In the genomic region with DNA sequence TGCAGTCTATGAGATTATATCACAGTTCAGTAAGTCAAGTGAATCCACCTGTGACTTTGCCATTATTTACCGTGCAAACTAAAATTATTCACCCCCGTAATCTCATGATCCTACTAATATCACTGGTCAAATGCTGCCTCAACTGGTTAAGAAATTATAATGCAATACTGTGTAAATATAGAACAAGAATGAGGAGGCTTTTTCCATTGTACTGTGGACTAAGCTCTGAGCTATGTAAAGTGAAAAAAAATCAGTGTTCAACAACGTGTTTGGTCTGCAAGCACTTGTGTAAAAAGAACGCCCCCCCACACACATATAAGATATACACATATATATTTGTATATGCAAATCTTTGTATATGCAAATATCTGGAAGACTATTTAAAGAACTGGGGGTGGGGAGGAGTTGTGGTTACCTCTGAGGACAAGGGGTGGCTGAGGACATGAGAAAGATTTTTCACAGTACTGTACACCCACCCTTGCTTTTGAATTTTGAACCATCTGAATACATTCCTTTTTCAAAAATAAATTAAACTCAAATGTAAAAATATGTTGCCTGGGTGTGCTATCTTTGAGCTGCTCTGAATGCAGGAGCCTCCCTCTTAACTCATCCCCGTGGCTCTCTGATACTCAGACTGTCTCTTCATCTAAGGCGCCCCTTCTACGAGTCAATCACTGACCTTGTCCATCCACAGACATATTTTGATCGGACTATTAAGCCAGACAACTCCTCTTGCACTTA, we compare ENCODE assay signal across 13 cellular contexts.
DNase-seq lines count a peak whose midpoint lies in the region; ATAC-seq lines count a peak whose summit lies in the region.
"Had no signal": no experiment of that assay in that cellular context is flagged by ENCODE, and none has a peak within 500 bp of the region (broad histone marks: within the 10 kb centered on the region; RNA-seq: fewer than 3 reads in every experiment).

No MANE protein-coding gene starts in this region.

- H3K27me3 Mint-ChIP-seq in stimulated activated memory B cell treated with anti-CD40 and anti-IgM and Interleukin-4, amounts not matched to agents 10 μg/mL and 1 μg/mL and 100 μg/mL, for 72 hours, result no peaks in the 10 kb centered on the region
- no peaks in the 10 kb centered on the region for H3K27me3 Mint-ChIP-seq in activated T-cell treated with anti-CD3 and anti-CD28 coated beads, Interleukin-2, amount 50 U/mL, for 24 hours

- H3K27ac ChIP-seq in KOPT-K1 (ENCODE audit: low read depth, low read length, poor library complexity, severe bottlenecking), result peak overlapping the region; percentile 90
- H3K27ac ChIP-seq: transverse colon had no signal

- peak overlapping the region; percentile 61 for H3K27ac Mint-ChIP-seq in stimulated activated memory B cell treated with anti-CD40 and anti-IgM and Interleukin-4, amounts not matched to agents 10 μg/mL and 1 μg/mL and 100 μg/mL, for 72 hours
- no peak overlapping the region for H3K27ac Mint-ChIP-seq in activated T-cell treated with anti-CD3 and anti-CD28 coated beads, Interleukin-2, amount 50 U/mL, for 24 hours

- H3K4me1 Mint-ChIP-seq in stimulated activated memory B cell treated with anti-CD40 and anti-IgM and Interleukin-4, amounts not matched to agents 10 μg/mL and 1 μg/mL and 100 μg/mL, for 72 hours, result peaks cover 47% of the 10 kb centered on the region
- peaks cover 15% of the 10 kb centered on the region for H3K4me1 Mint-ChIP-seq in activated T-cell treated with anti-CD3 and anti-CD28 coated beads, Interleukin-2, amount 50 U/mL, for 24 hours (ENCODE audit: low read depth)

- DNase-seq in activated CD8-positive, alpha-beta memory T cell treated with anti-CD3 and anti-CD28 coated beads, Interleukin-2, amount 50 U/mL, for 48 hours, result peak; percentile 7
- no peak for DNase-seq in activated CD8-positive, alpha-beta memory T cell treated with anti-CD3 and anti-CD28 coated beads for 24 hours
- DNase-seq in dedifferentiated amniotic fluid mesenchymal stem cell (ENCODE audit: extremely low spot score) (peak; percentile 38), NCI-H446 (lab: John Stamatoyannopoulos, UW) (no peak)
- DNase-seq in activated T-cell treated with anti-CD3 and anti-CD28 coated beads, Interleukin-2, amount 50 U/mL, for 24 hours, result no peak
- DNase-seq in stimulated activated CD4-positive, alpha-beta T cell treated with anti-CD3 and anti-CD28 coated beads, Interleukin-1b, Interleukin-23, amount 100 ng/mL, for 48 hours, result no peak
- DNase-seq: activated CD4-positive, CD25-positive, alpha-beta regulatory T cell treated with anti-CD3 and anti-CD28 coated beads, Interleukin-2, amount 50 U/mL, for 72 hours; effector memory CD4-positive, alpha-beta T cell; KBM-7; NCI-H1930; transverse colon had no signal

- no peaks in the 10 kb centered on the region for H3K36me3 Mint-ChIP-seq in stimulated activated memory B cell treated with anti-CD40 and anti-IgM and Interleukin-4, amounts not matched to agents 10 μg/mL and 1 μg/mL and 100 μg/mL, for 72 hours
- H3K36me3 Mint-ChIP-seq in activated T-cell treated with anti-CD3 and anti-CD28 coated beads, Interleukin-2, amount 50 U/mL, for 24 hours (ENCODE audit: low read depth), result no peaks in the 10 kb centered on the region

- H3K9me3 Mint-ChIP-seq in stimulated activated memory B cell treated with anti-CD40 and anti-IgM and Interleukin-4, amounts not matched to agents 10 μg/mL and 1 μg/mL and 100 μg/mL, for 72 hours, result no peaks in the 10 kb centered on the region
- no peaks in the 10 kb centered on the region for H3K9me3 Mint-ChIP-seq in activated T-cell treated with anti-CD3 and anti-CD28 coated beads, Interleukin-2, amount 50 U/mL, for 24 hours

- no peaks in the 10 kb centered on the region for H3K9me3 ChIP-seq in KOPT-K1 (ENCODE audit: insufficient read depth, low read length, poor library complexity, severe bottlenecking)
- H3K9me3 ChIP-seq: transverse colon had no signal

- ATAC-seq in stimulated activated memory B cell treated with anti-CD40 and anti-IgM and Interleukin-4, amounts not matched to agents 10 μg/mL and 1 μg/mL and 100 μg/mL, for 72 hours, result peak; percentile 62

- no peaks in the 10 kb centered on the region for H3K36me3 ChIP-seq in KOPT-K1 (ENCODE audit: insufficient read depth, low read length)
- H3K36me3 ChIP-seq: transverse colon had no signal

- H3K4me3 Mint-ChIP-seq in stimulated activated memory B cell treated with anti-CD40 and anti-IgM and Interleukin-4, amounts not matched to agents 10 μg/mL and 1 μg/mL and 100 μg/mL, for 72 hours, result peak overlapping the region; percentile 3
- no peak overlapping the region for H3K4me3 Mint-ChIP-seq in activated T-cell treated with anti-CD3 and anti-CD28 coated beads, Interleukin-2, amount 50 U/mL, for 24 hours

Comparison
In these comparisons a context has a peak if more than half of its experiments do, and no peak if none do; other contexts are left out.
1. DNase-seq: peak in activated CD8-positive, alpha-beta memory T cell treated with anti-CD3 and anti-CD28 coated beads, Interleukin-2, amount 50 U/mL, for 48 hours (single experiment) and dedifferentiated amniotic fluid mesenchymal stem cell (single experiment); none in activated CD8-positive, alpha-beta memory T cell treated with anti-CD3 and anti-CD28 coated beads for 24 hours (single experiment), NCI-H446 (0 of 2), activated T-cell treated with anti-CD3 and anti-CD28 coated beads, Interleukin-2, amount 50 U/mL, for 24 hours (single experiment) and stimulated activated CD4-positive, alpha-beta T cell treated with anti-CD3 and anti-CD28 coated beads, Interleukin-1b, Interleukin-23, amount 100 ng/mL, for 48 hours (single experiment).